In the genomic region with DNA sequence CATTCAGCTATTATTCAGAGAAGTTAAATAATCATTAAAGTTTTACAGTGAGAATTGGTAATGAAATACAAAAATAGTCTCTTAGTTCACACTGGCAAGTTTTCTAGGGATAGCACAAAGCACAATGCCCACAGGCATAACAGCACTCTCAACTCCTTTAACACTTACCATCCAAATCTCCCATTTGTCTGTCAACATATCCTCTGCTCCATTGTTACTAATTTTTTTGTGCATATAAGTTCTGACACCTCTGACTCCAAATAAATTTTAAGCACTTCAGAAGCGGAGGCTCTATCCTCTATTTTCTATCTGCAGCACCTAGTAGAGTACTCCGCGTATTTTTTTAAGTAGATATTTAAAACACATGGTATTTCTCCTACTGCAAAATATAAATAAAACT, we compare ENCODE assay signal across 17 cellular contexts. TPM values are rescaled to one million over a fixed set of nuclear protein-coding genes. Genes with fewer than 3 reads are reported as not detected.
"Had no signal": no experiment of that assay in that cellular context is flagged by ENCODE, and none has a peak within 500 bp of the region (broad histone marks: within the 10 kb centered on the region; RNA-seq: fewer than 3 reads in every experiment).

No MANE protein-coding gene starts in this region.

- H3K36me3 ChIP-seq: esophagus squamous epithelium, ovary, right atrium auricular region, sigmoid colon had no signal

- H3K27ac Mint-ChIP-seq: natural killer cell had no signal

- H3K4me1 ChIP-seq: foreskin keratinocyte, right atrium auricular region, sigmoid colon had no signal

- ATAC-seq: left colon, left ventricle myocardium superior had no signal

- DNase-seq: effector memory CD4-positive, alpha-beta T cell; esophagus squamous epithelium; head of caudate nucleus; left colon; left ventricle myocardium superior; natural killer cell; ovary; sigmoid colon; small intestine; stimulated activated CD4-positive, alpha-beta T cell treated with anti-CD3 and anti-CD28 coated beads, Interleukin-2, amount 100 ng/mL, for 48 hours; stimulated activated naive CD4-positive, alpha-beta T cell treated with Interleukin-2 at 50 U/mL for 16 hours had no signal

- FAIRE-seq: endometrium, small intestine had no signal

- H3K4me2 ChIP-seq: hepatocyte had no signal

- H3K9me3 Mint-ChIP-seq: natural killer cell, neural crest cell had no signal

- H3K27me3 ChIP-seq: esophagus squamous epithelium, hepatocyte, ovary, right atrium auricular region, sigmoid colon had no signal

- H3K4me3 ChIP-seq: esophagus squamous epithelium, hepatocyte, ovary, right atrium auricular region, sigmoid colon had no signal

- H3K27ac ChIP-seq: foreskin keratinocyte, hepatocyte, ovary, right atrium auricular region had no signal

- H3K9me3 ChIP-seq: esophagus squamous epithelium, ovary, right atrium auricular region, sigmoid colon had no signal

- H3K4me3 Mint-ChIP-seq: natural killer cell, neural crest cell had no signal

- H3K4me1 Mint-ChIP-seq: natural killer cell, neural crest cell had no signal

- H3K36me3 Mint-ChIP-seq: natural killer cell had no signal

RNA-seq across cellular contexts. Expression of a gene that starts 15.6 kb away (rescaled TPM):
- total RNA-seq: foreskin keratinocyte, lung microvascular endothelial cell, natural killer cell, neural crest cell had no signal
- polyA plus RNA-seq: foreskin keratinocyte had no signal
